7 cellular contexts compared by ENCODE assay signal in genomic region chr3:14143826-14144225, GRCh38. TPM values are rescaled to one million over a fixed set of nuclear protein-coding genes. Genes with fewer than 3 reads are reported as not detected.
A peak's percentile ranks its signal among the peaks of the same experiment; 100 is the strongest.
DNase-seq lines count a peak whose midpoint lies in the region; ATAC-seq and TF ChIP-seq lines count a peak whose summit lies in the region.

No MANE protein-coding gene starts in this region.

- no peaks in the 10 kb centered on the region for H3K27me3 Mint-ChIP-seq in neural crest cell (ENCODE audit: low read depth)

- ATAC-seq in HG03354 (IDR thresholded peaks at IDR 0.05; ENCODE audit: poor library complexity, severe bottlenecking, unreplicated experiment): no peak
- no peak for ATAC-seq in GM18861 (IDR thresholded peaks at IDR 0.05; ENCODE audit: unreplicated experiment)

- in situ Hi-C loops in G401 (cut with HindIII; ENCODE audit: low sequenced_read_pairs): no loop called here

- H3K36me3 Mint-ChIP-seq in neural crest cell (ENCODE audit: low read depth): peaks cover 3% of the 10 kb centered on the region

- H3K4me3 Mint-ChIP-seq in neural crest cell: no peak overlapping the region

- no peaks in the 10 kb centered on the region for H3K9me3 Mint-ChIP-seq in neural crest cell

- H3K9me3 ChIP-seq in SK-N-MC (ENCODE audit: low read depth, low read length) (no peaks in the 10 kb centered on the region), esophagus muscularis mucosa (no peaks in the 10 kb centered on the region)

- no peak overlapping the region for H3K4me3 ChIP-seq in HFF-Myc (replicated peaks; ENCODE audit: low read depth, low read length)
- H3K4me3 ChIP-seq in SK-N-MC: no peak overlapping the region
- peak overlapping the region; percentile 10 to 34 (median 34) for H3K4me3 ChIP-seq in esophagus muscularis mucosa

- peaks cover 52 to 83% (median 78%) of the 10 kb centered on the region in 4 donors for H3K4me1 ChIP-seq in esophagus muscularis mucosa

- TF ChIP-seq POLR2A in esophagus muscularis mucosa (IDR thresholded peaks at IDR 0.05; ENCODE audit: low read depth): no peak

- WGBS in esophagus muscularis mucosa: 2% methylated on average over 3 of the region's 3 CpGs

- no peak for TF ChIP-seq EP300 in esophagus muscularis mucosa (IDR thresholded peaks at IDR 0.05)

- DNase-seq in HFF-Myc (ENCODE audit: extremely low read depth, low read depth) (peak; percentile 81), SK-N-MC (ENCODE audit: low read depth, low spot score) (no peak), esophagus muscularis mucosa (ENCODE audit: extremely low spot score) (no peak), neural crest cell (ENCODE audit: low read depth, low spot score) (no peak), G401 (ENCODE audit: low spot score) (no peak)

- intact Hi-C loops in esophagus muscularis mucosa (cut with DNase I): no loop called here

- no peaks in the 10 kb centered on the region; the same call in 1 of the 2 replicates for H3K36me3 ChIP-seq in SK-N-MC (ENCODE audit: insufficient read depth, low read length)
- peaks cover 33 to 74% (median 68%) of the 10 kb centered on the region in 4 donors for H3K36me3 ChIP-seq in esophagus muscularis mucosa

- H3K27ac ChIP-seq in SK-N-MC (peak overlapping the region; percentile 88; the same call in 1 of the 2 replicates), esophagus muscularis mucosa (replicated peaks in 1 of 4) (peak overlapping the region; percentile 86 to 92 (median 90))

- H3K4me1 Mint-ChIP-seq in neural crest cell: peaks cover 22% of the 10 kb centered on the region

- no peak overlapping the region for H3K9ac ChIP-seq in SK-N-MC (ENCODE audit: insufficient read length)

- H3K27ac Mint-ChIP-seq in neural crest cell (ENCODE audit: unreplicated experiment): peak overlapping the region; percentile 81

- TF ChIP-seq CTCF in HFF-Myc (IDR thresholded peaks at IDR 0.05; ENCODE audit: low read depth, low read length, missing control alignments): no peak
- TF ChIP-seq CTCF in esophagus muscularis mucosa (IDR thresholded peaks at IDR 0.05): no peak
- TF ChIP-seq CTCF in neural crest cell (conservative IDR thresholded peaks at IDR 0.05): no peak

- no peaks in the 10 kb centered on the region for H3K27me3 ChIP-seq in esophagus muscularis mucosa

RNA-seq across cellular contexts. Expression of gene TMEM43, which starts 19.0 kb away (rescaled TPM):
- total RNA-seq in esophagus muscularis mucosa (100 to 1,000 TPM; 131 to 208 (median 179) TPM), neural crest cell (42.7 and 42.9 TPM in 2 replicates)
- 38.6 and 52.1 TPM in 2 replicates for total RNA-seq in G401 (2014; rRNA removed; shearing (Covaris generic))

RNA-seq across cellular contexts. Expression of gene CHCHD4, which starts 19.2 kb away (rescaled TPM):
- total RNA-seq in esophagus muscularis mucosa: 10 to 100 TPM; 21.2 to 27.0 (median 24.3) TPM
- total RNA-seq in neural crest cell: 16.9 and 17.0 TPM in 2 replicates
- total RNA-seq in G401 (2014; rRNA removed; shearing (Covaris generic)): 15.5 and 26.1 TPM in 2 replicates

RNA-seq across cellular contexts. Expression of gene XPC, which starts 34.6 kb away (rescaled TPM):
- total RNA-seq in esophagus muscularis mucosa (10 to 100 TPM; 28.9 to 41.9 (median 37.8) TPM), neural crest cell (37.3 and 41.6 TPM in 2 replicates)
- 41.6 and 52.2 TPM in 2 replicates for total RNA-seq in G401 (2014; rRNA removed; shearing (Covaris generic))

RNA-seq across cellular contexts. Expression of gene LSM3, which starts 34.8 kb away (rescaled TPM):
- 10 to 100 TPM in 2 of 4 donors, 1 to 10 TPM in 2; 8.0 to 12.0 (median 9.6) TPM for total RNA-seq in esophagus muscularis mucosa
- total RNA-seq in neural crest cell: 18.3 and 19.1 TPM in 2 replicates
- 25.2 and 33.1 TPM in 2 replicates for total RNA-seq in G401 (2014; rRNA removed; shearing (Covaris generic))

Comparison
In these comparisons a context has a peak if more than half of its experiments do, and no peak if none do; other contexts are left out.
1. H3K4me3 ChIP-seq: peak in esophagus muscularis mucosa (4 of 4); none in HFF-Myc (single experiment) and SK-N-MC (single experiment).